8 cellular contexts compared by ENCODE assay signal in genomic region chr10:98446656-98447221, GRCh38. TPM values are rescaled to one million over a fixed set of nuclear protein-coding genes. Genes with fewer than 3 reads are reported as not detected.
DNase-seq lines count a peak whose midpoint lies in the region; ATAC-seq, FAIRE-seq and TF ChIP-seq lines count a peak whose summit lies in the region.

Gene HPS1 (minus strand): TSS chr10:98446935. CDS start chr10:98443240, 3,695 bp downstream.

- TF ChIP-seq EP300 in H1 (IDR thresholded peaks at IDR 0.05; ENCODE audit: borderline replicate concordance in 1 of 2, low read depth in 2 of 2, low read length in 2 of 2) = no peak

- H3K36me3 ChIP-seq in ACC112 (ENCODE audit: insufficient read depth, low read length) (peaks cover 6% of the 10 kb centered on the region; the same call in 1 of the 2 replicates), H1 (ENCODE audit: control insufficient read depth in 2 of 4, insufficient read depth in 4 of 4, low read length in 3 of 4) (peaks cover 10 to 30% (median 23%) of the 10 kb centered on the region in 4 experiments)

- no peak within 1 kb of the TSS for H2BK20ac ChIP-seq in H1 (ENCODE audit: low read length)

- peaks cover 0 to 3% of the 10 kb centered on the region in 2 experiments for H4K20me1 ChIP-seq in H1 (replicated peaks in 1 of 2; ENCODE audit: control insufficient read depth in 1 of 2, insufficient read depth in 2 of 2, low read length in 2 of 2)

- peak within 1 kb of the TSS; percentile 66 for H3K27ac ChIP-seq in ACC112 (ENCODE audit: low read depth, low read length)
- H3K27ac ChIP-seq in H1 (ENCODE audit: low read depth, low read length) = peak within 1 kb of the TSS; percentile 69; the same call in 1 of the 2 replicates

- H3K4me2 ChIP-seq in H1 (ENCODE audit: insufficient read depth in 1 of 2, low read depth in 2 of 2, low read length in 2 of 2) = peak within 1 kb of the TSS; percentile 79 to 89

- CTCF ChIA-PET in H1 (lab: Charles Lee; ENCODE audit: partially characterized antibody) = interaction anchor here (0.6 kb wide), 1 partner anchor 1408 kb away, joined by 3 read pairs; no protein-coding TSS in a partner anchor

- peak within 1 kb of the TSS; percentile 81 for H2AFZ ChIP-seq in ACC112 (ENCODE audit: low read length, unreplicated experiment)
- H2AFZ ChIP-seq in H1 (ENCODE audit: low read length) = peak within 1 kb of the TSS; percentile 97

- H3K18ac ChIP-seq in H1 (ENCODE audit: extremely low read depth, low read length) = peak within 1 kb of the TSS; percentile 55

- DNase-seq in NCI-H510A (lab: John Stamatoyannopoulos, UW) = peak; percentile 75
- DNase-seq in activated CD8-positive, alpha-beta memory T cell treated with anti-CD3 and anti-CD28 coated beads for 24 hours = peak; percentile 94
- peak in 1 of 2 experiments; percentile 86 for DNase-seq in H1 (ENCODE audit: low read depth in 1 of 2, low spot score in 2 of 2)
- peak; percentile 96 for DNase-seq in mesenteric fat pad (ENCODE audit: low spot score)
- peak; percentile 56 for DNase-seq in stimulated activated CD8-positive, alpha-beta memory T cell treated with anti-CD3 and anti-CD28 coated beads, Interleukin-15, amount 100 ng/mL, for 1 hour (ENCODE audit: low read depth)

- H2BK12ac ChIP-seq in H1 (ENCODE audit: low read depth, low read length) = no peak within 1 kb of the TSS; the same call in 1 of the 2 replicates

- peak within 1 kb of the TSS; percentile 29 for H2BK15ac ChIP-seq in H1 (ENCODE audit: low read length)

- H2AK5ac ChIP-seq in H1 (ENCODE audit: low read depth, low read length) = no peak within 1 kb of the TSS

- H2BK120ac ChIP-seq in H1 (replicated peaks; ENCODE audit: low read depth, low read length) = no peak within 1 kb of the TSS

- 3% methylated on average over 39 of the region's 47 CpGs; no CpG with 5 or more reads in 1 of the 2 experiments for WGBS in H1 (ENCODE audit: extremely low coverage in 1 of 2, insufficient coverage in 1 of 2, insufficient read length in 1 of 2, insufficient replicate concordance in 2 of 2, low coverage in 1 of 2, low lambda C conversion rate in 2 of 2, missing lambda C conversion rate in 1 of 2), 2 experiments

- TF ChIP-seq POLR2A in H1 (IDR thresholded peaks at IDR 0.05; ENCODE audit: control extremely low read depth in 1 of 2, low read depth in 2 of 2, low read length in 2 of 2) = peak in 1 of 2 experiments; percentile 75; a peak in 2 of 3 replicates

- ATAC-seq in GM18519 (IDR thresholded peaks at IDR 0.05; ENCODE audit: low FRiP score, unreplicated experiment) = peak; percentile 85
- ATAC-seq in HG03039 (IDR thresholded peaks at IDR 0.05; ENCODE audit: unreplicated experiment) = peak; percentile 91

- H4K8ac ChIP-seq in H1 (ENCODE audit: extremely low read depth, insufficient read depth, low read length) = peak within 1 kb of the TSS; percentile 91; the same call in 1 of the 2 replicates

- peak within 1 kb of the TSS; percentile 21 for H4K5ac ChIP-seq in H1 (ENCODE audit: insufficient read length, low read depth, low read length)

- no peaks in the 10 kb centered on the region for H3K9me3 ChIP-seq in H1 (ENCODE audit: insufficient read depth in 2 of 2, low read depth in 1 of 2, low read length in 1 of 2)

- H3K4me1 ChIP-seq in ACC112 (ENCODE audit: control insufficient read depth, insufficient read depth, low read length, unreplicated experiment) (peaks cover 13% of the 10 kb centered on the region), H1 (replicated peaks in 1 of 4; ENCODE audit: control insufficient read depth in 3 of 4, insufficient read depth in 4 of 4, low read length in 3 of 4) (peaks cover 0 to 4% (median 3%) of the 10 kb centered on the region in 4 experiments; a peak in 5 of 7 replicates)

- peak within 1 kb of the TSS; percentile 52 to 80 (median 72) for H3K9ac ChIP-seq in H1 (replicated peaks in 1 of 4; ENCODE audit: extremely low read depth in 1 of 4, low read depth in 3 of 4, low read length in 3 of 4)

- no peak for TF ChIP-seq RAD21 in H1 (IDR thresholded peaks at IDR 0.05 in 1 of 2, conservative IDR thresholded peaks at IDR 0.05 in 1 of 2; ENCODE audit: low read depth in 2 of 2, low read length in 2 of 2)

- H3K14ac ChIP-seq in H1 (ENCODE audit: insufficient read length) = no peak within 1 kb of the TSS

- H3K79me2 ChIP-seq in ACC112 (ENCODE audit: control insufficient read depth, insufficient read depth, low read length, unreplicated experiment) = peaks cover 15% of the 10 kb centered on the region
- H3K79me2 ChIP-seq in H1 (ENCODE audit: control insufficient read depth in 1 of 2, insufficient read depth in 2 of 2, low read length in 2 of 2) = peaks cover 0 to 8% of the 10 kb centered on the region in 2 experiments; a peak in 1 of 4 replicates

- no peaks in the 10 kb centered on the region; the same call in 1 of the 2 replicates for H3K79me1 ChIP-seq in H1 (ENCODE audit: low read depth, low read length)

- no peaks in the 10 kb centered on the region; the same call in 1 of the 2 replicates for H3K23me2 ChIP-seq in H1 (ENCODE audit: low read depth, low read length)

- peak within 1 kb of the TSS; percentile 97 for H3K4me3 ChIP-seq in ACC112 (ENCODE audit: low read depth, low read length)
- peak within 1 kb of the TSS; percentile 70 to 93 (median 76) for H3K4me3 ChIP-seq in H1 (ENCODE audit: extremely low read depth in 1 of 4, insufficient read depth in 2 of 4, low read depth in 3 of 4, low read length in 4 of 4)

- H4K91ac ChIP-seq in H1 (replicated peaks; ENCODE audit: insufficient read length, low read length) = peak within 1 kb of the TSS; percentile 52

- H2BK5ac ChIP-seq in H1 (ENCODE audit: low read depth, low read length) = no peak within 1 kb of the TSS; the same call in 1 of the 2 replicates

- POLR2A ChIA-PET in H1 (lab: Charles Lee; ENCODE audit: partially characterized antibody) = interaction anchor here (0.7 to 2.9 kb wide), 7 partner anchors 8 to 34 kb away, joined by 3 to 11 read pairs (median 4); partner anchors contain the start of gene PYROXD2

- no peak within 1 kb of the TSS for H3K23ac ChIP-seq in H1 (ENCODE audit: insufficient read length)

- H3K27me3 ChIP-seq in ACC112 (ENCODE audit: insufficient read depth, low read length) = no peaks in the 10 kb centered on the region; the same call in 1 of the 2 replicates
- H3K27me3 ChIP-seq in H1 (replicated peaks in 1 of 4; ENCODE audit: control insufficient read depth in 3 of 4, extremely low read depth in 1 of 4, insufficient read depth in 3 of 4, low read length in 3 of 4) = no peaks in the 10 kb centered on the region

- peak within 1 kb of the TSS; percentile 36 for H3K56ac ChIP-seq in H1 (replicated peaks; ENCODE audit: insufficient read length, low read depth, low read length)

- peak within 1 kb of the TSS; percentile 48 for H3K4ac ChIP-seq in H1 (replicated peaks; ENCODE audit: insufficient read length, low read depth, low read length)

- no peak for TF ChIP-seq CTCF in H1 (IDR thresholded peaks at IDR 0.05; ENCODE audit: control extremely low read depth in 1 of 3, insufficient read depth in 1 of 3, low read depth in 1 of 3, low read length in 3 of 3)

- FAIRE-seq in H1 (lab: Jason Lieb, UNC) = no peak

TF ChIP-seq in H1, 55 proteins besides CTCF, POLR2A, EP300 and RAD21 (continues in another document):
- TF ChIP-seq KDM4A (IDR thresholded peaks at IDR 0.05; ENCODE audit: low read depth, low read length, severe bottlenecking) (peak; percentile 65), MAX (IDR thresholded peaks at IDR 0.05) (peak; percentile 76), TEAD4 (IDR thresholded peaks at IDR 0.05; ENCODE audit: low read depth, low read length) (no peak), YY1 (IDR thresholded peaks at IDR 0.05; ENCODE audit: low read depth, low read length) (0 out of 2 replicates have a peak, but pooled peaks have one; percentile 10), ATF2 (IDR thresholded peaks at IDR 0.05; ENCODE audit: low read length) (no peak), BRCA1 (IDR thresholded peaks at IDR 0.05; ENCODE audit: low read depth, low read length) (no peak), CTBP2 (IDR thresholded peaks at IDR 0.05; ENCODE audit: borderline replicate concordance, insufficient read depth, insufficient read length, low read length) (no peak)
- TF ChIP-seq, protein P1, sequence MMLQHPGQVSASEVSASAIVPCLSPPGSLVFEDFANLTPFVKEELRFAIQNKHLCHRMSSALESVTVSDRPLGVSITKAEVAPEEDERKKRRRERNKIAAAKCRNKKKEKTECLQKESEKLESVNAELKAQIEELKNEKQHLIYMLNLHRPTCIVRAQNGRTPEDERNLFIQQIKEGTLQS (IDR thresholded peaks at IDR 0.05; ENCODE audit: insufficient read depth, low read depth, low read length) = peak; percentile 94
- TF ChIP-seq, protein P2, sequence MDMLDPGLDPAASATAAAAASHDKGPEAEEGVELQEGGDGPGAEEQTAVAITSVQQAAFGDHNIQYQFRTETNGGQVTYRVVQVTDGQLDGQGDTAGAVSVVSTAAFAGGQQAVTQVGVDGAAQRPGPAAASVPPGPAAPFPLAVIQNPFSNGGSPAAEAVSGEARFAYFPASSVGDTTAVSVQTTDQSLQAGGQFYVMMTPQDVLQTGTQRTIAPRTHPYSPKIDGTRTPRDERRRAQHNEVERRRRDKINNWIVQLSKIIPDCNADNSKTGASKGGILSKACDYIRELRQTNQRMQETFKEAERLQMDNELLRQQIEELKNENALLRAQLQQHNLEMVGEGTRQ (IDR thresholded peaks at IDR 0.05; ENCODE audit: low read length) = peak; percentile 99

RNA-seq across cellular contexts. Expression of gene HPS1, which starts in this region (rescaled TPM):
- total RNA-seq in H1 (2021; fragmentation: NEBNext Ultra II Directional; extraction: Animal tissue kit (Norgen Biotek cat#: 25700)) = 38.7 and 44.0 TPM in 2 replicates
- 61.7 and 67.5 TPM in 2 replicates for polyA plus RNA-seq in H1 (2011; rRNA removed)
- 51.9 TPM for polyA plus RNA-seq in H1 (2011; cell fraction: cytosol; rRNA removed)
- 151 TPM for polyA plus RNA-seq in H1 (2011; cell fraction: nucleus; rRNA removed)
- polyA plus RNA-seq in H1 (2012, experiment 1 of 2) = 44.2 to 60.2 TPM (median 54.2 TPM) in 4 replicates
- polyA plus RNA-seq in H1 (2012, experiment 2 of 2) = 44.6 TPM
- polyA plus RNA-seq in H1 (2013, experiment 1 of 2) = 32.9 TPM
- polyA plus RNA-seq in H1 (2013, experiment 2 of 2) = 32.5 TPM
- 39.4 and 49.7 TPM in 2 replicates for polyA minus RNA-seq in H1 (2011; rRNA and poly(A)+ RNA removed)
- 24.3 TPM for polyA minus RNA-seq in H1 (2011; cell fraction: cytosol; rRNA and poly(A)+ RNA removed)
- 60.9 TPM for polyA minus RNA-seq in H1 (2011; cell fraction: nucleus; rRNA and poly(A)+ RNA removed)
- 56.2 TPM for total RNA-seq in mesenteric fat pad
